19 cellular contexts compared by ENCODE assay signal in genomic region chr1:34980715-34981114, GRCh38. TPM values are rescaled to one million over a fixed set of nuclear protein-coding genes. Genes with fewer than 3 reads are reported as not detected.
"Had no signal": no experiment of that assay in that cellular context is flagged by ENCODE, and none has a peak within 500 bp of the region (broad histone marks: within the 10 kb centered on the region; RNA-seq: fewer than 3 reads in every experiment).

No MANE protein-coding gene starts in this region.

- DNase-seq: activated CD4-positive, alpha-beta T cell treated with anti-CD3 and anti-CD28 coated beads for 4 hours; activated CD8-positive, alpha-beta memory T cell treated with anti-CD3 and anti-CD28 coated beads, Interleukin-2, amount 50 U/mL, for 4 hours; activated CD8-positive, alpha-beta T cell treated with anti-CD3 and anti-CD28 coated beads, Interleukin-2, amount 10 ng/mL, durations not matched to agents 7 days and 5 days; activated gamma-delta T cell; activated T-cell treated with anti-CD3 and anti-CD28 coated beads, Interleukin-2, amount 50 U/mL, for 72 hours; anterior cingulate cortex; brain microvascular endothelial cell; cortex of kidney; effector CD4-positive, alpha-beta T cell; glutamatergic neuron; mesenchymal stem cell; nephron progenitor cell; stimulated activated CD4-positive, alpha-beta T cell treated with anti-CD3 and anti-CD28 coated beads, Interleukin-4, amount 100 ng/mL, for 1 hour; stimulated activated naive CD4-positive, alpha-beta T cell treated with Interleukin-2 at 50 U/mL for 16 hours; substantia nigra had no signal

- H3K9me3 Mint-ChIP-seq: activated T-cell treated with anti-CD3 and anti-CD28 coated beads, Interleukin-2, amount 50 U/mL, for 72 hours; central memory CD8-positive, alpha-beta T cell; nephron progenitor cell had no signal

- H3K27ac Mint-ChIP-seq: activated CD8-positive, alpha-beta T cell treated with anti-CD3 and anti-CD28 coated beads, Interleukin-2, amount 10 ng/mL, durations not matched to agents 7 days and 5 days; activated T-cell treated with anti-CD3 and anti-CD28 coated beads, Interleukin-2, amount 50 U/mL, for 72 hours; nephron progenitor cell; progenitor cell of endocrine pancreas had no signal

- ATAC-seq: activated CD8-positive, alpha-beta T cell treated with anti-CD3 and anti-CD28 coated beads, Interleukin-2, amount 10 ng/mL, durations not matched to agents 7 days and 5 days; activated T-cell treated with anti-CD3 and anti-CD28 coated beads, Interleukin-2, amount 50 U/mL, for 72 hours had no signal

- H3K4me3 Mint-ChIP-seq: activated CD8-positive, alpha-beta T cell treated with anti-CD3 and anti-CD28 coated beads, Interleukin-2, amount 10 ng/mL, durations not matched to agents 7 days and 5 days; activated T-cell treated with anti-CD3 and anti-CD28 coated beads, Interleukin-2, amount 50 U/mL, for 72 hours; central memory CD8-positive, alpha-beta T cell; nephron progenitor cell had no signal

- H3K27me3 Mint-ChIP-seq: central memory CD8-positive, alpha-beta T cell; progenitor cell of endocrine pancreas had no signal

RNA-seq across cellular contexts. Expression of gene DLGAP3, which starts 51.3 kb away (rescaled TPM):
- total RNA-seq: skeletal muscle tissue, vagina had no signal
